32 cellular contexts compared by ENCODE assay signal in the genomic region with DNA sequence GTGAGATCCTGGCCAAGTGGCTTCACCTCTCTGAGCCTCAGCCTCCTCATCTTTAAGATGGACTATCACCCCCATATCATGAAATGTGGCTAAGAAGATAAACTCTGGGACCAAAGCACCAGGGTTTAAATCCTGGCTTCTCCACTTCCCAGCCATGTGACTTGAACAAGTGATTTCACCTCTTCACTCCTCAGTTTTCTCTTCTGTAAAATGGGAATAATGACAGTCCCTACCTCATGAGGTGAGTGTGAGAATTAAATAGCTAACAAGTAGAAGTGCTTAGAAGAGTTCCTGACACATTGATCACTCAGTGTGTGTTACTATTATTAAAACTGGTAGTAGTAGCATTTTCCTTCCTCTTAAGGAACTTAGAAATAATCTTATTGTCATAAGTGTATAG.
"Had no signal": no experiment of that assay in that cellular context is flagged by ENCODE, and none has a peak within 500 bp of the region (broad histone marks: within the 10 kb centered on the region; RNA-seq: fewer than 3 reads in every experiment).

No MANE protein-coding gene starts in this region.

- ATAC-seq: activated CD8-positive, alpha-beta T cell treated with anti-CD3 and anti-CD28 coated beads for 36 hours; activated naive CD4-positive, alpha-beta T cell treated with anti-CD3 and anti-CD28 coated beads, Interleukin-2, amount 50 U/mL, for 72 hours; activated T-cell treated with anti-CD3 and anti-CD28 coated beads, Interleukin-2, amount 50 U/mL, for 4 hours; activated T-cell treated with anti-CD3 and anti-CD28 coated beads, Interleukin-2, amount 50 U/mL, for 72 hours; activated T-helper 17 cell treated with anti-CD3 and anti-CD28 coated beads, Interleukin-2, amount 50 U/mL, for 72 hours had no signal

- DNase-seq: activated B cell treated with CpG ODN at 0.5 μM for 24 hours; activated CD4-positive, alpha-beta memory T cell treated with anti-CD3 and anti-CD28 coated beads for 36 hours; activated CD4-positive, alpha-beta T cell treated with anti-CD3 and anti-CD28 coated beads for 4 hours; activated CD4-positive, alpha-beta T cell treated with anti-CD3 and anti-CD28 coated beads, Interleukin-2, amount 10 ng/mL, durations not matched to agents 24 days and 14 days; activated CD4-positive, alpha-beta T cell treated with anti-CD3 and anti-CD28 coated beads, Interleukin-2, amount 50 U/mL, for 1 hour; activated CD4-positive, alpha-beta T cell treated with anti-CD3 and anti-CD28 coated beads, Interleukin-2, amount 50 U/mL, for 4 hours; activated CD4-positive, CD25-positive, alpha-beta regulatory T cell treated with anti-CD3 and anti-CD28 coated beads, Interleukin-2, amount 50 U/mL, for 72 hours; activated CD8-positive, alpha-beta memory T cell treated with anti-CD3 and anti-CD28 coated beads, Interleukin-2, amount 50 U/mL, for 4 hours; activated CD8-positive, alpha-beta T cell treated with anti-CD3 and anti-CD28 coated beads for 36 hours; activated effector memory CD4-positive, alpha-beta T cell treated with anti-CD3 and anti-CD28 coated beads, Interleukin-2, amount 50 U/mL, for 16 hours; activated gamma-delta T cell treated with Interleukin-2 at 50 U/mL for 16 hours; activated naive CD4-positive, alpha-beta T cell; activated naive CD4-positive, alpha-beta T cell treated with anti-CD3 and anti-CD28 coated beads for 36 hours; activated naive CD4-positive, alpha-beta T cell treated with anti-CD3 and anti-CD28 coated beads, Interleukin-2, amount 50 U/mL, for 16 hours; activated naive CD8-positive, alpha-beta T cell treated with anti-CD3 and anti-CD28 coated beads for 36 hours; activated T-cell treated with anti-CD3 and anti-CD28 coated beads for 4 hours; activated T-cell treated with anti-CD3 and anti-CD28 coated beads, Interleukin-2, amount 50 U/mL, for 1 hour; activated T-cell treated with anti-CD3 and anti-CD28 coated beads, Interleukin-2, amount 50 U/mL, for 4 hours; activated T-cell treated with anti-CD3 and anti-CD28 coated beads, Interleukin-2, amount 50 U/mL, for 72 hours; adrenal gland; amniotic stem cell; aorta; caudate nucleus; cerebellar nuclear complex; T-helper 2 cell; T-helper 9 cell had no signal

- H3K4me3 ChIP-seq: adrenal gland, cardiac muscle cell had no signal

- FAIRE-seq: bronchial epithelial cell, TTC549 had no signal

- H3K9me3 ChIP-seq: adrenal gland had no signal

- H3K27me3 ChIP-seq: adrenal gland, cardiac muscle cell had no signal

- H3K36me3 ChIP-seq: adrenal gland, cardiac muscle cell had no signal

- H3K27ac ChIP-seq: adrenal gland, cardiac muscle cell, VCaP had no signal

- H3K4me1 ChIP-seq: adrenal gland had no signal
